25 cellular contexts compared by ENCODE assay signal in genomic region chr10:569961-570630, GRCh38.
"Had no signal": no experiment of that assay in that cellular context is flagged by ENCODE, and none has a peak within 500 bp of the region (broad histone marks: within the 10 kb centered on the region; RNA-seq: fewer than 3 reads in every experiment).

No MANE protein-coding gene starts in this region.

- H3K27ac ChIP-seq: cardiac muscle cell, thoracic aorta had no signal

- H3K4me3 ChIP-seq: cardiac muscle cell, heart left ventricle, smooth muscle cell, thoracic aorta had no signal

- H3K36me3 ChIP-seq: cardiac muscle cell, heart left ventricle, sigmoid colon, thoracic aorta had no signal

- H3K4me3 Mint-ChIP-seq: activated B cell treated with CpG ODN at 0.5 μM for 24 hours; activated CD4-positive, alpha-beta T cell treated with anti-CD3 and anti-CD28 coated beads for 36 hours; activated naive CD8-positive, alpha-beta T cell; activated T-cell treated with anti-CD3 and anti-CD28 coated beads, Interleukin-2, amount 50 U/mL, for 4 hours; natural killer cell treated with Interleukin-12 subunit alpha and Interleukin-12 subunit beta and Interleukin-15 and Interleukin-18, amount 100 ng/mL, for 72 hours had no signal

- H3K36me3 Mint-ChIP-seq: natural killer cell treated with Interleukin-12 subunit alpha and Interleukin-12 subunit beta and Interleukin-15 and Interleukin-18, amount 100 ng/mL, for 72 hours had no signal

- H3K27me3 ChIP-seq: cardiac muscle cell, heart left ventricle, sigmoid colon had no signal

- H3K27ac Mint-ChIP-seq: activated B cell treated with CpG ODN at 0.5 μM for 24 hours; activated CD4-positive, alpha-beta T cell treated with anti-CD3 and anti-CD28 coated beads for 36 hours; activated naive CD8-positive, alpha-beta T cell; activated T-helper 2 cell treated with anti-CD3 and anti-CD28 coated beads, Interferon-gamma antibody, Interleukin-2, Interleukin-4, amounts not matched to agents 10 μg/mL and 5 μg/mL and 100 μg/mL, durations not matched to agents 14 hours and 24 hours and 36 hours; natural killer cell treated with Interleukin-12 subunit alpha and Interleukin-12 subunit beta and Interleukin-15 and Interleukin-18, amount 100 ng/mL, for 72 hours had no signal

- H3K9me3 ChIP-seq: sigmoid colon, thoracic aorta had no signal

- ATAC-seq: activated CD4-positive, alpha-beta T cell treated with anti-CD3 and anti-CD28 coated beads for 36 hours; activated T-cell treated with anti-CD3 and anti-CD28 coated beads, Interleukin-2, amount 50 U/mL, for 4 hours; heart left ventricle; left cardiac atrium had no signal

- H3K4me1 Mint-ChIP-seq: activated B cell treated with CpG ODN at 0.5 μM for 24 hours; activated CD4-positive, alpha-beta T cell treated with anti-CD3 and anti-CD28 coated beads for 36 hours had no signal

- DNase-seq: activated B cell treated with CpG ODN at 0.5 μM for 24 hours; activated CD4-positive, alpha-beta T cell treated with anti-CD3 and anti-CD28 coated beads for 36 hours; activated CD4-positive, alpha-beta T cell treated with anti-CD3 and anti-CD28 coated beads, Interleukin-2, amount 50 U/mL, for 4 hours; activated CD8-positive, alpha-beta memory T cell treated with anti-CD3 and anti-CD28 coated beads for 24 hours; activated CD8-positive, alpha-beta memory T cell treated with anti-CD3 and anti-CD28 coated beads, Interleukin-2, amount 50 U/mL, for 48 hours; activated naive CD4-positive, alpha-beta T cell; activated T-cell treated with anti-CD3 and anti-CD28 coated beads, Interleukin-2, amount 50 U/mL, for 4 hours; effector CD4-positive, alpha-beta T cell; foreskin melanocyte; heart left ventricle; islet precursor cell; left cardiac atrium; midbrain; retina; sigmoid colon; stimulated activated CD4-positive, alpha-beta T cell treated with anti-CD3 and anti-CD28 coated beads, Interleukin-15, amount 100 ng/mL, for 24 hours; stimulated activated CD8-positive, alpha-beta memory T cell treated with anti-CD3 and anti-CD28 coated beads, Interleukin-4, amount 100 ng/mL, for 48 hours; stimulated activated naive CD4-positive, alpha-beta T cell; T-helper 9 cell had no signal

- H3K4me2 ChIP-seq: smooth muscle cell had no signal
